Comparison of ENCODE assay signal across 15 cellular contexts in genomic region chr17:35101725-35102124, GRCh38. TPM values are rescaled to one million over a fixed set of nuclear protein-coding genes. Genes with fewer than 3 reads are reported as not detected.
DNase-seq lines count a peak whose midpoint lies in the region; ATAC-seq lines count a peak whose summit lies in the region.
"Had no signal": no experiment of that assay in that cellular context is flagged by ENCODE, and none has a peak within 500 bp of the region (broad histone marks: within the 10 kb centered on the region; RNA-seq: fewer than 3 reads in every experiment).

No MANE protein-coding gene starts in this region.

- no peaks in the 10 kb centered on the region for H3K4me1 Mint-ChIP-seq in activated naive CD8-positive, alpha-beta T cell (ENCODE audit: low read depth)
- peaks cover 4% of the 10 kb centered on the region for H3K4me1 Mint-ChIP-seq in activated naive CD8-positive, alpha-beta T cell treated with anti-CD3 and anti-CD28 coated beads, Interleukin-2, amount 50 U/mL, for 24 hours
- H3K4me1 Mint-ChIP-seq in activated T-helper 1 cell treated with anti-CD3 and anti-CD28 coated beads, Interleukin-12 subunit alpha, Interleukin-12 subunit beta, Interleukin-2, Interleukin-4 antibody, amounts not matched to agents 30 ng/mL and 10 ng/mL and 1 ng/mL, durations not matched to agents 14 hours and 24 hours and 36 hours (ENCODE audit: low read depth): no peaks in the 10 kb centered on the region
- H3K4me1 Mint-ChIP-seq in central memory CD8-positive, alpha-beta T cell: peaks cover 1% of the 10 kb centered on the region

- no peak overlapping the region for H3K4me3 Mint-ChIP-seq in activated naive CD8-positive, alpha-beta T cell
- no peak overlapping the region for H3K4me3 Mint-ChIP-seq in activated naive CD8-positive, alpha-beta T cell treated with anti-CD3 and anti-CD28 coated beads, Interleukin-2, amount 50 U/mL, for 24 hours
- H3K4me3 Mint-ChIP-seq in activated T-helper 1 cell treated with anti-CD3 and anti-CD28 coated beads, Interleukin-12 subunit alpha, Interleukin-12 subunit beta, Interleukin-2, Interleukin-4 antibody, amounts not matched to agents 30 ng/mL and 10 ng/mL and 1 ng/mL, durations not matched to agents 14 hours and 24 hours and 36 hours: no peak overlapping the region
- H3K4me3 Mint-ChIP-seq in central memory CD8-positive, alpha-beta T cell: no peak overlapping the region
- H3K4me3 Mint-ChIP-seq: CD4-positive, alpha-beta memory T cell had no signal

- intact Hi-C loops in activated T-helper 1 cell treated with anti-CD3 and anti-CD28 coated beads, Interleukin-12 subunit alpha, Interleukin-12 subunit beta, Interleukin-2, Interleukin-4 antibody, amounts not matched to agents 30 ng/mL and 10 ng/mL and 1 ng/mL, durations not matched to agents 14 hours and 24 hours and 36 hours (cut with micrococcal nuclease): no loop called here

- no peak for DNase-seq in activated naive CD8-positive, alpha-beta T cell treated with anti-CD3 and anti-CD28 coated beads, Interleukin-2, amount 50 U/mL, for 24 hours
- DNase-seq in activated T-helper 1 cell treated with anti-CD3 and anti-CD28 coated beads, Interleukin-12 subunit alpha, Interleukin-12 subunit beta, Interleukin-2, Interleukin-4 antibody, amounts not matched to agents 30 ng/mL and 10 ng/mL and 1 ng/mL, durations not matched to agents 14 hours and 24 hours and 36 hours (ENCODE audit: low spot score): no peak
- DNase-seq in central memory CD8-positive, alpha-beta T cell (ENCODE audit: low spot score in 2 of 2): no peak
- no peak for DNase-seq in NCI-H2171 treated with DMSO at 0.1 percent for 48 hours (lab: John Stamatoyannopoulos, UW)
- no peak for DNase-seq in NCI-H2107 (lab: John Stamatoyannopoulos, UW)
- DNase-seq: ACHN; CD4-positive, alpha-beta memory T cell; DMS153; DMS79; GDM1; GM23248 had no signal

- H3K27me3 Mint-ChIP-seq in activated naive CD8-positive, alpha-beta T cell: no peaks in the 10 kb centered on the region
- H3K27me3 Mint-ChIP-seq in activated naive CD8-positive, alpha-beta T cell treated with anti-CD3 and anti-CD28 coated beads, Interleukin-2, amount 50 U/mL, for 24 hours: no peaks in the 10 kb centered on the region
- H3K27me3 Mint-ChIP-seq in activated T-helper 1 cell treated with anti-CD3 and anti-CD28 coated beads, Interleukin-12 subunit alpha, Interleukin-12 subunit beta, Interleukin-2, Interleukin-4 antibody, amounts not matched to agents 30 ng/mL and 10 ng/mL and 1 ng/mL, durations not matched to agents 14 hours and 24 hours and 36 hours (ENCODE audit: insufficient read depth): no peaks in the 10 kb centered on the region
- H3K27me3 Mint-ChIP-seq in central memory CD8-positive, alpha-beta T cell: no peaks in the 10 kb centered on the region
- H3K27me3 Mint-ChIP-seq: CD4-positive, alpha-beta memory T cell had no signal

- H3K27ac Mint-ChIP-seq in activated naive CD8-positive, alpha-beta T cell: peak overlapping the region; percentile 16
- H3K27ac Mint-ChIP-seq in activated naive CD8-positive, alpha-beta T cell treated with anti-CD3 and anti-CD28 coated beads, Interleukin-2, amount 50 U/mL, for 24 hours: no peak overlapping the region
- peak overlapping the region; percentile 34 for H3K27ac Mint-ChIP-seq in activated T-helper 1 cell treated with anti-CD3 and anti-CD28 coated beads, Interleukin-12 subunit alpha, Interleukin-12 subunit beta, Interleukin-2, Interleukin-4 antibody, amounts not matched to agents 30 ng/mL and 10 ng/mL and 1 ng/mL, durations not matched to agents 14 hours and 24 hours and 36 hours
- peak overlapping the region; percentile 41 for H3K27ac Mint-ChIP-seq in central memory CD8-positive, alpha-beta T cell (ENCODE audit: low read depth)

- peaks cover 18% of the 10 kb centered on the region for H3K36me3 Mint-ChIP-seq in activated naive CD8-positive, alpha-beta T cell
- peaks cover 35% of the 10 kb centered on the region for H3K36me3 Mint-ChIP-seq in activated naive CD8-positive, alpha-beta T cell treated with anti-CD3 and anti-CD28 coated beads, Interleukin-2, amount 50 U/mL, for 24 hours (ENCODE audit: low read depth)
- peaks cover 35% of the 10 kb centered on the region for H3K36me3 Mint-ChIP-seq in activated T-helper 1 cell treated with anti-CD3 and anti-CD28 coated beads, Interleukin-12 subunit alpha, Interleukin-12 subunit beta, Interleukin-2, Interleukin-4 antibody, amounts not matched to agents 30 ng/mL and 10 ng/mL and 1 ng/mL, durations not matched to agents 14 hours and 24 hours and 36 hours (ENCODE audit: low read depth)
- H3K36me3 Mint-ChIP-seq in central memory CD8-positive, alpha-beta T cell (ENCODE audit: insufficient read depth): peaks cover 11% of the 10 kb centered on the region

- H3K9me3 Mint-ChIP-seq in activated naive CD8-positive, alpha-beta T cell (ENCODE audit: low read depth): no peaks in the 10 kb centered on the region
- no peaks in the 10 kb centered on the region for H3K9me3 Mint-ChIP-seq in activated naive CD8-positive, alpha-beta T cell treated with anti-CD3 and anti-CD28 coated beads, Interleukin-2, amount 50 U/mL, for 24 hours
- no peaks in the 10 kb centered on the region for H3K9me3 Mint-ChIP-seq in activated T-helper 1 cell treated with anti-CD3 and anti-CD28 coated beads, Interleukin-12 subunit alpha, Interleukin-12 subunit beta, Interleukin-2, Interleukin-4 antibody, amounts not matched to agents 30 ng/mL and 10 ng/mL and 1 ng/mL, durations not matched to agents 14 hours and 24 hours and 36 hours
- H3K9me3 Mint-ChIP-seq in central memory CD8-positive, alpha-beta T cell: no peaks in the 10 kb centered on the region

- ATAC-seq in activated naive CD8-positive, alpha-beta T cell treated with anti-CD3 and anti-CD28 coated beads, Interleukin-2, amount 50 U/mL, for 24 hours: no peak
- ATAC-seq in central memory CD8-positive, alpha-beta T cell (replicated peaks; ENCODE audit: extremely low read depth, poor library complexity, severe bottlenecking): no peak
- ATAC-seq: HepG2 had no signal

RNA-seq across cellular contexts. Expression of gene RAD51D, which starts 17.9 kb away (rescaled TPM):
- 29.8 and 34.9 TPM in 2 replicates for total RNA-seq in activated T-helper 1 cell treated with anti-CD3 and anti-CD28 coated beads, Interleukin-12 subunit alpha, Interleukin-12 subunit beta, Interleukin-2, Interleukin-4 antibody, amounts not matched to agents 30 ng/mL and 10 ng/mL and 1 ng/mL, durations not matched to agents 14 hours and 24 hours and 36 hours

RNA-seq across cellular contexts. Expression of gene FNDC8, which starts 19.7 kb away (rescaled TPM):
- total RNA-seq in activated T-helper 1 cell treated with anti-CD3 and anti-CD28 coated beads, Interleukin-12 subunit alpha, Interleukin-12 subunit beta, Interleukin-2, Interleukin-4 antibody, amounts not matched to agents 30 ng/mL and 10 ng/mL and 1 ng/mL, durations not matched to agents 14 hours and 24 hours and 36 hours: not detected in 2 replicates
- total RNA-seq: CD4-positive, alpha-beta memory T cell; Daoy; GM23248; HepG2 had no signal

RNA-seq across cellular contexts. Expression of gene RFFL, which starts 38.2 kb away (rescaled TPM):
- total RNA-seq in activated T-helper 1 cell treated with anti-CD3 and anti-CD28 coated beads, Interleukin-12 subunit alpha, Interleukin-12 subunit beta, Interleukin-2, Interleukin-4 antibody, amounts not matched to agents 30 ng/mL and 10 ng/mL and 1 ng/mL, durations not matched to agents 14 hours and 24 hours and 36 hours: 28.1 and 28.2 TPM in 2 replicates

RNA-seq across cellular contexts. Expression of gene NLE1, which starts 40.4 kb away (rescaled TPM):
- 51.1 and 54.4 TPM in 2 replicates for total RNA-seq in activated T-helper 1 cell treated with anti-CD3 and anti-CD28 coated beads, Interleukin-12 subunit alpha, Interleukin-12 subunit beta, Interleukin-2, Interleukin-4 antibody, amounts not matched to agents 30 ng/mL and 10 ng/mL and 1 ng/mL, durations not matched to agents 14 hours and 24 hours and 36 hours

RNA-seq across cellular contexts. Expression of gene UNC45B, which starts 45.9 kb away (rescaled TPM):
- not detected in 2 replicates for total RNA-seq in activated T-helper 1 cell treated with anti-CD3 and anti-CD28 coated beads, Interleukin-12 subunit alpha, Interleukin-12 subunit beta, Interleukin-2, Interleukin-4 antibody, amounts not matched to agents 30 ng/mL and 10 ng/mL and 1 ng/mL, durations not matched to agents 14 hours and 24 hours and 36 hours
- total RNA-seq: Daoy, GM23248, H4, HepG2 had no signal
